8 cellular contexts compared by ENCODE assay signal in the genomic region with DNA sequence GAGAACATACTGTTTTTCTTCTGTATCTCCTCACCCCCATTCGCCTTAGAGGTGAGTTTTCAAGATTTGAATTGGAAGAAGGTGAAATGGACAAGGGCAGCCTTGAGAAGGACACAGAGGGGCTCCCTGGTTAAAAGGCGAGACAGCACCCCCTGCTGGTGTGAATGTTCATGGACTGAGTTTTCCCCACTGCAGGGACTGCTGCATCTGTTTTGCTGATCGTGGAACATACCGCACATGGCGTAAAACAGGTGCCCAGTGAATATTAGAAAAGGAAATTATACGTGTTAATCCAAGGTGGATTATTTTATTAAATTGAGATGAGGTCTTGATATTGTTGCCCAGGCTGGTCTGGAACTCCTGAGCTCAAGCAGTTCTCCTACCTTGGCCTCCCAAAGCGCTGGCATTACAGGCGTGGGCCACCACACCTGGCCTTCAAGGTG. TPM values are rescaled to one million over a fixed set of nuclear protein-coding genes. Genes with fewer than 3 reads are reported as not detected.
DNase-seq lines count a peak whose midpoint lies in the region; ATAC-seq and TF ChIP-seq lines count a peak whose summit lies in the region.

No MANE protein-coding gene starts in this region.

- H3K27me3 Mint-ChIP-seq in CD8-positive, alpha-beta T cell (ENCODE audit: low read depth), result no peaks in the 10 kb centered on the region
- no peaks in the 10 kb centered on the region for H3K27me3 Mint-ChIP-seq in activated T-helper 1 cell treated with anti-CD3 and anti-CD28 coated beads, Interleukin-12 subunit alpha, Interleukin-12 subunit beta, Interleukin-2, Interleukin-4 antibody, amounts not matched to agents 30 ng/mL and 10 ng/mL and 1 ng/mL, durations not matched to agents 14 hours and 24 hours and 36 hours (ENCODE audit: insufficient read depth)

- no peak overlapping the region for H3K4me3 ChIP-seq in CD8-positive, alpha-beta T cell (ENCODE audit: low read depth, low read length)
- H3K4me3 ChIP-seq in Peyer's patch, result no peak overlapping the region

- ATAC-seq in CD8-positive, alpha-beta T cell, result peak; percentile 82
- no peak for ATAC-seq in GM18511 (IDR thresholded peaks at IDR 0.05; ENCODE audit: unreplicated experiment)

- H3K27me3 ChIP-seq in CD8-positive, alpha-beta T cell (ENCODE audit: insufficient read depth, low read length), result no peaks in the 10 kb centered on the region
- no peaks in the 10 kb centered on the region for H3K27me3 ChIP-seq in Peyer's patch

- intact Hi-C loops in CD8-positive, alpha-beta T cell (cut with DNase I, micrococcal nuclease), result loop anchor here (1.0 to 10.0 kb wide), 5 partner anchors 62 to 630 kb away; a partner anchor contains a TSS
- intact Hi-C loops in activated T-helper 1 cell treated with anti-CD3 and anti-CD28 coated beads, Interleukin-12 subunit alpha, Interleukin-12 subunit beta, Interleukin-2, Interleukin-4 antibody, amounts not matched to agents 30 ng/mL and 10 ng/mL and 1 ng/mL, durations not matched to agents 14 hours and 24 hours and 36 hours (cut with micrococcal nuclease), result loop anchor here (1.0 kb wide), 2 partner anchors 62 to 277 kb away; no protein-coding TSS in a partner anchor

- no peaks in the 10 kb centered on the region for H3K9me3 Mint-ChIP-seq in CD8-positive, alpha-beta T cell
- H3K9me3 Mint-ChIP-seq in activated T-helper 1 cell treated with anti-CD3 and anti-CD28 coated beads, Interleukin-12 subunit alpha, Interleukin-12 subunit beta, Interleukin-2, Interleukin-4 antibody, amounts not matched to agents 30 ng/mL and 10 ng/mL and 1 ng/mL, durations not matched to agents 14 hours and 24 hours and 36 hours, result no peaks in the 10 kb centered on the region

- H3K36me3 Mint-ChIP-seq in CD8-positive, alpha-beta T cell, result peaks cover 63% of the 10 kb centered on the region
- H3K36me3 Mint-ChIP-seq in activated T-helper 1 cell treated with anti-CD3 and anti-CD28 coated beads, Interleukin-12 subunit alpha, Interleukin-12 subunit beta, Interleukin-2, Interleukin-4 antibody, amounts not matched to agents 30 ng/mL and 10 ng/mL and 1 ng/mL, durations not matched to agents 14 hours and 24 hours and 36 hours (ENCODE audit: low read depth), result peaks cover 30% of the 10 kb centered on the region

- no peak overlapping the region for H3K27ac ChIP-seq in CD8-positive, alpha-beta T cell (ENCODE audit: low read depth, low read length)
- H3K27ac ChIP-seq in Peyer's patch, result no peak overlapping the region
- H3K27ac ChIP-seq in substantia nigra (ENCODE audit: low read depth, low read length, poor library complexity, severe bottlenecking), result peak overlapping the region; percentile 45

- H3K9me3 ChIP-seq in CD8-positive, alpha-beta T cell (ENCODE audit: low read length), result no peaks in the 10 kb centered on the region
- no peaks in the 10 kb centered on the region for H3K9me3 ChIP-seq in Peyer's patch

- peak overlapping the region; percentile 22 for H3K27ac Mint-ChIP-seq in CD8-positive, alpha-beta T cell
- H3K27ac Mint-ChIP-seq in activated T-helper 1 cell treated with anti-CD3 and anti-CD28 coated beads, Interleukin-12 subunit alpha, Interleukin-12 subunit beta, Interleukin-2, Interleukin-4 antibody, amounts not matched to agents 30 ng/mL and 10 ng/mL and 1 ng/mL, durations not matched to agents 14 hours and 24 hours and 36 hours, result peak overlapping the region; percentile 27

- H3K4me1 ChIP-seq in CD8-positive, alpha-beta T cell (ENCODE audit: insufficient read depth, low read length), result no peaks in the 10 kb centered on the region
- no peaks in the 10 kb centered on the region for H3K4me1 ChIP-seq in Peyer's patch

- TF ChIP-seq POLR2A in Peyer's patch (IDR thresholded peaks at IDR 0.05), result no peak

- CTCF ChIA-PET in CD8-positive, alpha-beta T cell (lab: Charles Lee), result interaction anchor here (0.9 to 4.3 kb wide), 18 partner anchors 9 to 280 kb away, joined by 3 to 35 read pairs (median 4); a partner anchor contains a TSS

- H3K4me3 Mint-ChIP-seq in CD8-positive, alpha-beta T cell, result no peak overlapping the region
- H3K4me3 Mint-ChIP-seq in activated T-helper 1 cell treated with anti-CD3 and anti-CD28 coated beads, Interleukin-12 subunit alpha, Interleukin-12 subunit beta, Interleukin-2, Interleukin-4 antibody, amounts not matched to agents 30 ng/mL and 10 ng/mL and 1 ng/mL, durations not matched to agents 14 hours and 24 hours and 36 hours, result no peak overlapping the region

- peak; percentile 56 to 87 (median 73) for DNase-seq in CD8-positive, alpha-beta T cell
- DNase-seq in HT1080 (ENCODE audit: low read depth), result peak; percentile 64
- DNase-seq in Peyer's patch, result peak; percentile 66 to 90 (median 68)
- DNase-seq in activated T-helper 1 cell treated with anti-CD3 and anti-CD28 coated beads, Interleukin-12 subunit alpha, Interleukin-12 subunit beta, Interleukin-2, Interleukin-4 antibody, amounts not matched to agents 30 ng/mL and 10 ng/mL and 1 ng/mL, durations not matched to agents 14 hours and 24 hours and 36 hours (ENCODE audit: low spot score), result peak; percentile 54
- peak; percentile 56 for DNase-seq in fibroblast of the conjunctiva (ENCODE audit: low read depth)
- peak in 50 of 56 donors; percentile 2 to 89 (median 58) for DNase-seq in nucleus accumbens (lab: John Stamatoyannopoulos, UW)
- peak in 47 of 49 donors; percentile 5 to 86 (median 64) for DNase-seq in substantia nigra (lab: John Stamatoyannopoulos, UW)

- H3K4me1 Mint-ChIP-seq in CD8-positive, alpha-beta T cell (ENCODE audit: low read depth), result peaks cover 16% of the 10 kb centered on the region
- H3K4me1 Mint-ChIP-seq in activated T-helper 1 cell treated with anti-CD3 and anti-CD28 coated beads, Interleukin-12 subunit alpha, Interleukin-12 subunit beta, Interleukin-2, Interleukin-4 antibody, amounts not matched to agents 30 ng/mL and 10 ng/mL and 1 ng/mL, durations not matched to agents 14 hours and 24 hours and 36 hours (ENCODE audit: low read depth), result peaks cover 22% of the 10 kb centered on the region

- peaks cover 15% of the 10 kb centered on the region for H3K36me3 ChIP-seq in CD8-positive, alpha-beta T cell (ENCODE audit: insufficient read depth, low read length)
- H3K36me3 ChIP-seq in Peyer's patch, result peaks cover 0 to 42% (median 0%) of the 10 kb centered on the region in 3 donors

- POLR2A ChIA-PET in CD8-positive, alpha-beta T cell (lab: Charles Lee), result no interaction called here

- TF ChIP-seq CTCF in CD8-positive, alpha-beta T cell (IDR thresholded peaks at IDR 0.05), result peak; percentile 88
- peak; percentile 59 to 82 (median 62) for TF ChIP-seq CTCF in Peyer's patch (IDR thresholded peaks at IDR 0.05)

RNA-seq across cellular contexts. Expression of a gene that starts 54.5 kb away (rescaled TPM):
- 100 to 1,000 TPM; 113 to 119 TPM for total RNA-seq in CD8-positive, alpha-beta T cell
- 36.6 and 37.0 TPM in 2 replicates for total RNA-seq in HT1080 (2014; rRNA removed; shearing (Covaris generic))
- 68.9 and 69.3 TPM in 2 replicates for polyA plus RNA-seq in HT1080 (2015; cell fraction: cytosol; rRNA removed)
- polyA plus RNA-seq in HT1080 (2015; cell fraction: nucleus; rRNA removed), result 35.0 and 49.4 TPM in 2 replicates
- 100 to 1,000 TPM in 1 of 4 donors, 10 to 100 TPM in 3; 15.1 to 323 (median 36.1) TPM for total RNA-seq in Peyer's patch
- 87.4 and 91.8 TPM in 2 replicates for total RNA-seq in activated T-helper 1 cell treated with anti-CD3 and anti-CD28 coated beads, Interleukin-12 subunit alpha, Interleukin-12 subunit beta, Interleukin-2, Interleukin-4 antibody, amounts not matched to agents 30 ng/mL and 10 ng/mL and 1 ng/mL, durations not matched to agents 14 hours and 24 hours and 36 hours
